In the genomic region with DNA sequence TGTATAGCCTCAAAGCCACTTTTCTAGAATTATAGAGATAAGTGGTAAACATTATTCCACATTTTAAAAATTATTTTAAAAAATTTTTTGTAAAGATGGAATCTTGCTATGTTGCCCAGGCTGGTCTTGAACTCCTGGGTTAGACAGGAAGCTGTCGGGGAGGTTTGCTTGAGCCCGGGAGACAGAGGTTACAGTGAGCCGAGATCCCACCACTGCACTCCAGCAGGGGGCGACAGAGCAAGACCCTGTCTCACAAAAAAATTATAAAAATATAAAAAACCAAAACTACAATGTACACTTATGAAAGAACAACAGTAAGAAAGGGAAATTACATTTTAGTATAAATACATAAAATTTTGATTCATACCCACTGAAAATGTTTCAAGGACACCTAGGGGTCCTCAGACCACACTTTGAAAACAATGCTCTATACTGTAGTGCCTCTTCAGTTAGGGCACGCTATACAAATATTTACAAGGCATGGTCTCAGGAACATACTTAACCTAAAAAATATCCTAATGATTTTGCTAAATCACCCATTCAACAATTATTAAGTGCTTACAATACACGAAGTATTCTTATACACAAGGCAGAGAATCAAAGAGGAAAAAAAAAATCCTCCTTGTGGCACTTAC, we compare ENCODE assay signal across 1 cellular context.
TF ChIP-seq lines count a peak whose summit lies in the region.

No MANE protein-coding gene starts in this region.

TF ChIP-seq in GM23338, 12 proteins besides CTCF, POLR2A, EP300 and RAD21 (continued from another document):
- TF ChIP-seq, protein P1, sequence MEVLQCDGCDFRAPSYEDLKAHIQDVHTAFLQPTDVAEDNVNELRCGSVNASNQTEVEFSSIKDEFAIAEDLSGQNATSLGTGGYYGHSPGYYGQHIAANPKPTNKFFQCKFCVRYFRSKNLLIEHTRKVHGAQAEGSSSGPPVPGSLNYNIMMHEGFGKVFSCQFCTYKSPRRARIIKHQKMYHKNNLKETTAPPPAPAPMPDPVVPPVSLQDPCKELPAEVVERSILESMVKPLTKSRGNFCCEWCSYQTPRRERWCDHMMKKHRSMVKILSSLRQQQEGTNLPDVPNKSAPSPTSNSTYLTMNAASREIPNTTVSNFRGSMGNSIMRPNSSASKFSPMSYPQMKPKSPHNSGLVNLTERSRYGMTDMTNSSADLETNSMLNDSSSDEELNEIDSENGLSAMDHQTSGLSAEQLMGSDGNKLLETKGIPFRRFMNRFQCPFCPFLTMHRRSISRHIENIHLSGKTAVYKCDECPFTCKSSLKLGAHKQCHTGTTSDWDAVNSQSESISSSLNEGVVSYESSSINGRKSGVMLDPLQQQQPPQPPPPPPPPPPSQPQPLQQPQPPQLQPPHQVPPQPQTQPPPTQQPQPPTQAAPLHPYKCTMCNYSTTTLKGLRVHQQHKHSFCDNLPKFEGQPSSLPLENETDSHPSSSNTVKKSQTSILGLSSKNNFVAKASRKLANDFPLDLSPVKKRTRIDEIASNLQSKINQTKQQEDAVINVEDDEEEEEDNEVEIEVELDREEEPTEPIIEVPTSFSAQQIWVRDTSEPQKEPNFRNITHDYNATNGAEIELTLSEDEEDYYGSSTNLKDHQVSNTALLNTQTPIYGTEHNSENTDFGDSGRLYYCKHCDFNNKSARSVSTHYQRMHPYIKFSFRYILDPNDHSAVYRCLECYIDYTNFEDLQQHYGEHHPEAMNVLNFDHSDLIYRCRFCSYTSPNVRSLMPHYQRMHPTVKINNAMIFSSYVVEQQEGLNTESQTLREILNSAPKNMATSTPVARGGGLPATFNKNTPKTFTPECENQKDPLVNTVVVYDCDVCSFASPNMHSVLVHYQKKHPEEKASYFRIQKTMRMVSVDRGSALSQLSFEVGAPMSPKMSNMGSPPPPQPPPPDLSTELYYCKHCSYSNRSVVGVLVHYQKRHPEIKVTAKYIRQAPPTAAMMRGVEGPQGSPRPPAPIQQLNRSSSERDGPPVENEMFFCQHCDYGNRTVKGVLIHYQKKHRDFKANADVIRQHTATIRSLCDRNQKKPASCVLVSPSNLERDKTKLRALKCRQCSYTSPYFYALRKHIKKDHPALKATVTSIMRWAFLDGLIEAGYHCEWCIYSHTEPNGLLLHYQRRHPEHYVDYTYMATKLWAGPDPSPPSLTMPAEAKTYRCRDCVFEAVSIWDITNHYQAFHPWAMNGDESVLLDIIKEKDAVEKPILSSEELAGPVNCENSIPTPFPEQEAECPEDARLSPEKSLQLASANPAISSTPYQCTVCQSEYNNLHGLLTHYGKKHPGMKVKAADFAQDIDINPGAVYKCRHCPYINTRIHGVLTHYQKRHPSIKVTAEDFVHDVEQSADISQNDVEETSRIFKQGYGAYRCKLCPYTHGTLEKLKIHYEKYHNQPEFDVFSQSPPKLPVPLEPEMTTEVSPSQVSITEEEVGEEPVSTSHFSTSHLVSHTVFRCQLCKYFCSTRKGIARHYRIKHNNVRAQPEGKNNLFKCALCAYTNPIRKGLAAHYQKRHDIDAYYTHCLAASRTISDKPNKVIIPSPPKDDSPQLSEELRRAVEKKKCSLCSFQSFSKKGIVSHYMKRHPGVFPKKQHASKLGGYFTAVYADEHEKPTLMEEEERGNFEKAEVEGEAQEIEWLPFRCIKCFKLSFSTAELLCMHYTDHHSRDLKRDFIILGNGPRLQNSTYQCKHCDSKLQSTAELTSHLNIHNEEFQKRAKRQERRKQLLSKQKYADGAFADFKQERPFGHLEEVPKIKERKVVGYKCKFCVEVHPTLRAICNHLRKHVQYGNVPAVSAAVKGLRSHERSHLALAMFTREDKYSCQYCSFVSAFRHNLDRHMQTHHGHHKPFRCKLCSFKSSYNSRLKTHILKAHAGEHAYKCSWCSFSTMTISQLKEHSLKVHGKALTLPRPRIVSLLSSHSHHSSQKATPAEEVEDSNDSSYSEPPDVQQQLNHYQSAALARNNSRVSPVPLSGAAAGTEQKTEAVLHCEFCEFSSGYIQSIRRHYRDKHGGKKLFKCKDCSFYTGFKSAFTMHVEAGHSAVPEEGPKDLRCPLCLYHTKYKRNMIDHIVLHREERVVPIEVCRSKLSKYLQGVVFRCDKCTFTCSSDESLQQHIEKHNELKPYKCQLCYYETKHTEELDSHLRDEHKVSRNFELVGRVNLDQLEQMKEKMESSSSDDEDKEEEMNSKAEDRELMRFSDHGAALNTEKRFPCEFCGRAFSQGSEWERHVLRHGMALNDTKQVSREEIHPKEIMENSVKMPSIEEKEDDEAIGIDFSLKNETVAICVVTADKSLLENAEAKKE (CRISPR knock-in tag; IDR thresholded peaks at IDR 0.05): no peak
- TF ChIP-seq, protein P2, sequence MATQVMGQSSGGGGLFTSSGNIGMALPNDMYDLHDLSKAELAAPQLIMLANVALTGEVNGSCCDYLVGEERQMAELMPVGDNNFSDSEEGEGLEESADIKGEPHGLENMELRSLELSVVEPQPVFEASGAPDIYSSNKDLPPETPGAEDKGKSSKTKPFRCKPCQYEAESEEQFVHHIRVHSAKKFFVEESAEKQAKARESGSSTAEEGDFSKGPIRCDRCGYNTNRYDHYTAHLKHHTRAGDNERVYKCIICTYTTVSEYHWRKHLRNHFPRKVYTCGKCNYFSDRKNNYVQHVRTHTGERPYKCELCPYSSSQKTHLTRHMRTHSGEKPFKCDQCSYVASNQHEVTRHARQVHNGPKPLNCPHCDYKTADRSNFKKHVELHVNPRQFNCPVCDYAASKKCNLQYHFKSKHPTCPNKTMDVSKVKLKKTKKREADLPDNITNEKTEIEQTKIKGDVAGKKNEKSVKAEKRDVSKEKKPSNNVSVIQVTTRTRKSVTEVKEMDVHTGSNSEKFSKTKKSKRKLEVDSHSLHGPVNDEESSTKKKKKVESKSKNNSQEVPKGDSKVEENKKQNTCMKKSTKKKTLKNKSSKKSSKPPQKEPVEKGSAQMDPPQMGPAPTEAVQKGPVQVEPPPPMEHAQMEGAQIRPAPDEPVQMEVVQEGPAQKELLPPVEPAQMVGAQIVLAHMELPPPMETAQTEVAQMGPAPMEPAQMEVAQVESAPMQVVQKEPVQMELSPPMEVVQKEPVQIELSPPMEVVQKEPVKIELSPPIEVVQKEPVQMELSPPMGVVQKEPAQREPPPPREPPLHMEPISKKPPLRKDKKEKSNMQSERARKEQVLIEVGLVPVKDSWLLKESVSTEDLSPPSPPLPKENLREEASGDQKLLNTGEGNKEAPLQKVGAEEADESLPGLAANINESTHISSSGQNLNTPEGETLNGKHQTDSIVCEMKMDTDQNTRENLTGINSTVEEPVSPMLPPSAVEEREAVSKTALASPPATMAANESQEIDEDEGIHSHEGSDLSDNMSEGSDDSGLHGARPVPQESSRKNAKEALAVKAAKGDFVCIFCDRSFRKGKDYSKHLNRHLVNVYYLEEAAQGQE (IDR thresholded peaks at IDR 0.05; ENCODE audit: unreplicated experiment): no peak
- no peak for TF ChIP-seq EZH2phosphoT487 (IDR thresholded peaks at IDR 0.05; ENCODE audit: unreplicated experiment)
- no peak for TF ChIP-seq CREB1 (CRISPR knock-in tag; IDR thresholded peaks at IDR 0.05; ENCODE audit: low read depth)
